ENCODE assay signal across 30 cellular contexts in the genomic region with DNA sequence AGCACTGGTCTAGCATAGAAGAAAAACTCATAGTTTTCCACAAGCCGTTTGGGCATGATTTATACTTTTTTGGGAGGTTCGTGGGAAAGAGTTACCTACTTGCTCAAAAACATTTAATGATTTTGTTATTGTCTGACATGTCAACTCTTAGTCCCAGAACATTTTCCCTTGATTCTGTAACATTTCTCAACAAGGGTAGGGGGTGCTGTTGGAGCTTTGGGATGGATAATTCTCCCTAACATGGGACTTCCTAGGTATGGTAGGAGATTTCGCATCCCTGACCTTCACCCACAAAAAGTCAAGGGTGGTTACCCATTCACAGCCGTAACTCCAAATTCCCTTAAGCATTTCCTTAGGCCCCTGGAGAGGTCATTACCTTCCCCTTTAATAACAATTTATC.
"Had no signal": no experiment of that assay in that cellular context is flagged by ENCODE, and none has a peak within 500 bp of the region (broad histone marks: within the 10 kb centered on the region; RNA-seq: fewer than 3 reads in every experiment).

No MANE protein-coding gene starts in this region.

- H3K4me3 Mint-ChIP-seq: immature natural killer cell; mesothelial cell of epicardium; naive B cell; natural killer cell treated with Interleukin-12 subunit alpha and Interleukin-12 subunit beta and Interleukin-15 and Interleukin-18, amount 100 ng/mL, for 72 hours; stimulated activated naive B cell treated with anti-CD40 and anti-IgM and Interleukin-4, amounts not matched to agents 10 μg/mL and 1 μg/mL and 100 μg/mL, for 72 hours had no signal

- H3K36me3 Mint-ChIP-seq: mesothelial cell of epicardium; naive B cell; natural killer cell treated with Interleukin-12 subunit alpha and Interleukin-12 subunit beta and Interleukin-15 and Interleukin-18, amount 100 ng/mL, for 72 hours; stimulated activated naive B cell treated with anti-CD40 and anti-IgM and Interleukin-4, amounts not matched to agents 10 μg/mL and 1 μg/mL and 100 μg/mL, for 72 hours had no signal

- H3K9me3 ChIP-seq: left lung, lower lobe of right lung, pancreas, prostate gland, suprapubic skin, thoracic aorta, tibial artery, upper lobe of right lung had no signal

- H3K4me1 ChIP-seq: left lung, lower lobe of right lung, pancreas, prostate gland, suprapubic skin, tibial artery, upper lobe of right lung had no signal

- H3K4me1 Mint-ChIP-seq: immature natural killer cell; naive B cell; stimulated activated naive B cell treated with anti-CD40 and anti-IgM and Interleukin-4, amounts not matched to agents 10 μg/mL and 1 μg/mL and 100 μg/mL, for 72 hours had no signal

- H3K36me3 ChIP-seq: left lung, lower lobe of right lung, pancreas, prostate gland, suprapubic skin, thoracic aorta, tibial artery, upper lobe of right lung had no signal

- H3K4me3 ChIP-seq: left lung, lower lobe of right lung, pancreas, prostate gland, skin epidermis, suprapubic skin, thoracic aorta, tibial artery, upper lobe of right lung had no signal

- DNase-seq: hippocampal formation; immature natural killer cell; kidney; left colon; left lung; lower lobe of right lung; mammary epithelial cell; mesenchymal stem cell; naive B cell; nucleus accumbens; pancreas; posterior cingulate gyrus; retina; right cardiac atrium; stimulated activated CD4-positive, alpha-beta T cell treated with anti-CD3 and anti-CD28 coated beads, Interleukin-12 subunit alpha, Interleukin-12 subunit beta, amount 100 ng/mL, for 4 hours; stimulated activated CD4-positive, alpha-beta T cell treated with anti-CD3 and anti-CD28 coated beads, Interleukin-15, amount 100 ng/mL, for 24 hours; stimulated activated CD4-positive, alpha-beta T cell treated with anti-CD3 and anti-CD28 coated beads, Interleukin-2, amount 100 ng/mL, for 24 hours; stimulated activated CD4-positive, alpha-beta T cell treated with anti-CD3 and anti-CD28 coated beads, Interleukin-4, amount 100 ng/mL, for 1 hour; stimulated activated naive B cell treated with anti-CD40 and anti-IgM and Interleukin-4, amounts not matched to agents 10 μg/mL and 1 μg/mL and 100 μg/mL, for 72 hours; stimulated activated naive CD8-positive, alpha-beta T cell treated with anti-CD3 and anti-CD28 coated beads, Interleukin-15, Interleukin-2, amounts not matched to agents 100 U/mL and 50 U/mL, for 24 hours; tibial artery; trophoblast cell; upper lobe of right lung had no signal

- H3K27ac Mint-ChIP-seq: immature natural killer cell; mesothelial cell of epicardium; natural killer cell treated with Interleukin-12 subunit alpha and Interleukin-12 subunit beta and Interleukin-15 and Interleukin-18, amount 100 ng/mL, for 72 hours; stimulated activated naive B cell treated with anti-CD40 and anti-IgM and Interleukin-4, amounts not matched to agents 10 μg/mL and 1 μg/mL and 100 μg/mL, for 72 hours had no signal

- H3K27me3 ChIP-seq: left lung, pancreas, suprapubic skin, tibial artery, upper lobe of right lung had no signal

- ATAC-seq: left colon; left lung; lower lobe of right lung; natural killer cell treated with Interleukin-12 subunit alpha and Interleukin-12 subunit beta and Interleukin-15 and Interleukin-18, amount 100 ng/mL, for 72 hours; pancreas; right cardiac atrium; sciatic nerve; stimulated activated naive B cell treated with anti-CD40 and anti-IgM and Interleukin-4, amounts not matched to agents 10 μg/mL and 1 μg/mL and 100 μg/mL, for 72 hours; stimulated activated naive CD8-positive, alpha-beta T cell treated with anti-CD3 and anti-CD28 coated beads, Interleukin-15, Interleukin-2, amounts not matched to agents 100 U/mL and 50 U/mL, for 24 hours; upper lobe of right lung had no signal

- H3K27ac ChIP-seq: left lung, lower lobe of right lung, pancreas, prostate gland, skin epidermis, suprapubic skin, thoracic aorta, tibial artery, upper lobe of right lung had no signal

- H3K27me3 Mint-ChIP-seq: naive B cell; natural killer cell treated with Interleukin-12 subunit alpha and Interleukin-12 subunit beta and Interleukin-15 and Interleukin-18, amount 100 ng/mL, for 72 hours; stimulated activated naive B cell treated with anti-CD40 and anti-IgM and Interleukin-4, amounts not matched to agents 10 μg/mL and 1 μg/mL and 100 μg/mL, for 72 hours had no signal
